In genomic region chr20:33909331-33909921, GRCh38 we compare ENCODE assay signal across 1 cellular context.
TF ChIP-seq lines count a peak whose summit lies in the region.

No MANE protein-coding gene starts in this region.

TF ChIP-seq in A549, 52 proteins besides CTCF, POLR2A, EP300 and RAD21 (continued from another document):
- TF ChIP-seq RNF2 (IDR thresholded peaks at IDR 0.05; ENCODE audit: borderline replicate concordance, low read depth) = no peak
- no peak for TF ChIP-seq PHF8 (IDR thresholded peaks at IDR 0.05; ENCODE audit: borderline replicate concordance, low read depth)
- no peak for TF ChIP-seq KDM5A (IDR thresholded peaks at IDR 0.05)
- TF ChIP-seq CHD4 (IDR thresholded peaks at IDR 0.05; ENCODE audit: borderline replicate concordance) = no peak
- TF ChIP-seq FOSB (CRISPR knock-in tag; IDR thresholded peaks at IDR 0.05) = peak; percentile 91
- TF ChIP-seq RARB (CRISPR knock-in tag; IDR thresholded peaks at IDR 0.05) = peak; percentile 89
- TF ChIP-seq HEYL (CRISPR knock-in tag; IDR thresholded peaks at IDR 0.05) = peak; percentile 97
- peak; percentile 99 for TF ChIP-seq ATOH8 (CRISPR knock-in tag; IDR thresholded peaks at IDR 0.05; ENCODE audit: low read depth)
- no peak for TF ChIP-seq CHD2 (IDR thresholded peaks at IDR 0.05; ENCODE audit: low read length, partially characterized antibody)
- no peak for TF ChIP-seq EHMT2 (IDR thresholded peaks at IDR 0.05; ENCODE audit: low read depth)
- no peak for TF ChIP-seq GATA3 (IDR thresholded peaks at IDR 0.05; ENCODE audit: borderline replicate concordance)
- no peak for TF ChIP-seq BCL3 (IDR thresholded peaks at IDR 0.05)
- TF ChIP-seq HDAC2 (IDR thresholded peaks at IDR 0.05) = no peak
- TF ChIP-seq ZSCAN20 (CRISPR knock-in tag; IDR thresholded peaks at IDR 0.05) = peak; percentile 97
- TF ChIP-seq JUN (IDR thresholded peaks at IDR 0.05) = no peak
- no peak for TF ChIP-seq ELK1 (IDR thresholded peaks at IDR 0.05; ENCODE audit: low read depth, low read length)
- TF ChIP-seq BHLHE40 (IDR thresholded peaks at IDR 0.05; ENCODE audit: low read depth, low read length) = no peak
- TF ChIP-seq SREBF2 (IDR thresholded peaks at IDR 0.05) = no peak
- no peak for TF ChIP-seq JUNB (IDR thresholded peaks at IDR 0.05)
- TF ChIP-seq KDM1A (IDR thresholded peaks at IDR 0.05; ENCODE audit: low read depth) = no peak
- peak; percentile 91; the same call in 1 of the 2 replicates for TF ChIP-seq TP53 (CRISPR knock-in tag; IDR thresholded peaks at IDR 0.05)
- no peak for TF ChIP-seq USF2 (IDR thresholded peaks at IDR 0.05)
- TF ChIP-seq ZNF302 (CRISPR knock-in tag; IDR thresholded peaks at IDR 0.05) = peak; percentile 97
- peak; percentile 99 for TF ChIP-seq HOXB5 (CRISPR knock-in tag; IDR thresholded peaks at IDR 0.05)
- no peak for TF ChIP-seq ESRRA (IDR thresholded peaks at IDR 0.05; ENCODE audit: borderline replicate concordance, low read length)
- no peak for TF ChIP-seq ZC3H11A (IDR thresholded peaks at IDR 0.05)
- no peak for TF ChIP-seq MAFK (IDR thresholded peaks at IDR 0.05; ENCODE audit: partially characterized antibody)
- no peak for TF ChIP-seq RFX5 (IDR thresholded peaks at IDR 0.05)
- peak; percentile 94; the same call in 1 of the 2 replicates for TF ChIP-seq TFCP2L1 (CRISPR knock-in tag; IDR thresholded peaks at IDR 0.05)
- TF ChIP-seq MAX (IDR thresholded peaks at IDR 0.05) = no peak
- TF ChIP-seq ZFP36 (IDR thresholded peaks at IDR 0.05; ENCODE audit: borderline replicate concordance, partially characterized antibody) = no peak
- no peak for TF ChIP-seq HES2 (IDR thresholded peaks at IDR 0.05)
